26 cellular contexts compared by ENCODE assay signal in the genomic region with DNA sequence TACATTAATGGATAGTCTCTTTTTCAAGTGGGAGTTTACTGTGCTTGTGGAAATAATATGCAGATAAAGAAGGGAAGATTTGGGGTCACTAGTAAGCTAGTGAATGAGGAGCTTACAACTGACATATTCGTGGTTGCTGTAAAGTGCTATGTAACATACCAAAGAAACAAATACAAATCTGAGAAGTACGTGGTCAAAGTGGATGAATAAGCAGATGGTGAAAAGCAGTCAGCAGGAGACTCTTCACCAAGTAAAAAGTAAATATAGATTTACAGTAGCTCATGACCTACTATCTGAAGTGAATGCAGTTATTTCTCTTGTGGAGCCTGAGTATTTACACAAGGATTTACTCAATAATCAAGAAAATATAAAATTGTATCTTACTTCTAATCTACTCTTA.
"Had no signal": no experiment of that assay in that cellular context is flagged by ENCODE, and none has a peak within 500 bp of the region (broad histone marks: within the 10 kb centered on the region; RNA-seq: fewer than 3 reads in every experiment).

No MANE protein-coding gene starts in this region.

- H3K27ac Mint-ChIP-seq: activated B cell treated with CpG ODN at 0.5 μM for 24 hours; activated CD4-positive, alpha-beta T cell treated with anti-CD3 and anti-CD28 coated beads for 36 hours; activated naive CD4-positive, alpha-beta T cell treated with anti-CD3 and anti-CD28 coated beads, Interleukin-2, amount 50 U/mL, for 72 hours; activated T-cell treated with anti-CD3 and anti-CD28 coated beads, Interleukin-2, amount 50 U/mL, for 24 hours; activated T-helper 17 cell treated with anti-CD3 and anti-CD28 coated beads, Interleukin-2, amount 50 U/mL, for 72 hours; immature natural killer cell; naive thymus-derived CD4-positive, alpha-beta T cell had no signal

- ATAC-seq: activated CD4-positive, alpha-beta T cell treated with anti-CD3 and anti-CD28 coated beads for 36 hours; activated naive CD4-positive, alpha-beta T cell treated with anti-CD3 and anti-CD28 coated beads, Interleukin-2, amount 50 U/mL, for 72 hours; activated T-helper 17 cell treated with anti-CD3 and anti-CD28 coated beads, Interleukin-2, amount 50 U/mL, for 72 hours; esophagus mucosa; naive thymus-derived CD4-positive, alpha-beta T cell; sciatic nerve had no signal

- H3K4me3 Mint-ChIP-seq: activated B cell treated with CpG ODN at 0.5 μM for 24 hours; activated CD4-positive, alpha-beta T cell treated with anti-CD3 and anti-CD28 coated beads for 36 hours; activated T-cell treated with anti-CD3 and anti-CD28 coated beads, Interleukin-2, amount 50 U/mL, for 24 hours; activated T-helper 17 cell treated with anti-CD3 and anti-CD28 coated beads, Interleukin-2, amount 50 U/mL, for 72 hours; central memory CD8-positive, alpha-beta T cell; immature natural killer cell; naive thymus-derived CD4-positive, alpha-beta T cell; neural crest cell had no signal

- H3K36me3 ChIP-seq: breast epithelium, left ventricle myocardium inferior, spleen had no signal

- H3K9me3 ChIP-seq: breast epithelium, testis had no signal

- H3K27ac ChIP-seq: breast epithelium, hepatocyte, left ventricle myocardium inferior, spleen, testis had no signal

- H3K27me3 ChIP-seq: breast epithelium, hepatocyte, spleen, testis had no signal

- H3K4me1 ChIP-seq: breast epithelium, left ventricle myocardium inferior, spleen, testis had no signal

- H3K27me3 Mint-ChIP-seq: activated B cell treated with CpG ODN at 0.5 μM for 24 hours; activated CD4-positive, alpha-beta T cell treated with anti-CD3 and anti-CD28 coated beads for 36 hours; activated T-cell treated with anti-CD3 and anti-CD28 coated beads, Interleukin-2, amount 50 U/mL, for 24 hours; activated T-helper 17 cell treated with anti-CD3 and anti-CD28 coated beads, Interleukin-2, amount 50 U/mL, for 72 hours; central memory CD8-positive, alpha-beta T cell had no signal

- H3K9me3 Mint-ChIP-seq: activated T-cell treated with anti-CD3 and anti-CD28 coated beads, Interleukin-2, amount 50 U/mL, for 24 hours; activated T-helper 17 cell treated with anti-CD3 and anti-CD28 coated beads, Interleukin-2, amount 50 U/mL, for 72 hours had no signal

- DNase-seq: activated B cell treated with CpG ODN at 0.5 μM for 24 hours; activated CD4-positive, alpha-beta T cell treated with anti-CD3 and anti-CD28 coated beads for 36 hours; activated CD4-positive, alpha-beta T cell treated with anti-CD3 and anti-CD28 coated beads, Interleukin-2, amount 50 U/mL, for 4 hours; activated CD8-positive, alpha-beta memory T cell treated with anti-CD3 and anti-CD28 coated beads for 24 hours; activated CD8-positive, alpha-beta memory T cell treated with anti-CD3 and anti-CD28 coated beads, Interleukin-2, amount 50 U/mL, for 4 hours; activated T-cell treated with anti-CD3 and anti-CD28 coated beads, Interleukin-2, amount 50 U/mL, for 24 hours; aorta; effector memory CD4-positive, alpha-beta T cell; glutamatergic neuron; immature natural killer cell; kidney glomerular epithelial cell; left ventricle myocardium inferior; naive thymus-derived CD4-positive, alpha-beta T cell; spleen; stimulated activated CD4-positive, alpha-beta T cell treated with anti-CD3 and anti-CD28 coated beads, Interleukin-4, amount 100 ng/mL, for 1 hour; stimulated activated naive CD4-positive, alpha-beta T cell; testis; trophoblast cell had no signal

- H3K4me1 Mint-ChIP-seq: activated B cell treated with CpG ODN at 0.5 μM for 24 hours; activated CD4-positive, alpha-beta T cell treated with anti-CD3 and anti-CD28 coated beads for 36 hours; activated T-helper 17 cell treated with anti-CD3 and anti-CD28 coated beads, Interleukin-2, amount 50 U/mL, for 72 hours; central memory CD8-positive, alpha-beta T cell; immature natural killer cell; naive thymus-derived CD4-positive, alpha-beta T cell had no signal

- H3K4me3 ChIP-seq: breast epithelium, hepatocyte, left ventricle myocardium inferior, spleen, testis had no signal

- H3K36me3 Mint-ChIP-seq: activated naive CD4-positive, alpha-beta T cell treated with anti-CD3 and anti-CD28 coated beads, Interleukin-2, amount 50 U/mL, for 72 hours; immature natural killer cell; naive thymus-derived CD4-positive, alpha-beta T cell had no signal
